Comparison of ENCODE assay signal across 2 cellular contexts in the genomic region with DNA sequence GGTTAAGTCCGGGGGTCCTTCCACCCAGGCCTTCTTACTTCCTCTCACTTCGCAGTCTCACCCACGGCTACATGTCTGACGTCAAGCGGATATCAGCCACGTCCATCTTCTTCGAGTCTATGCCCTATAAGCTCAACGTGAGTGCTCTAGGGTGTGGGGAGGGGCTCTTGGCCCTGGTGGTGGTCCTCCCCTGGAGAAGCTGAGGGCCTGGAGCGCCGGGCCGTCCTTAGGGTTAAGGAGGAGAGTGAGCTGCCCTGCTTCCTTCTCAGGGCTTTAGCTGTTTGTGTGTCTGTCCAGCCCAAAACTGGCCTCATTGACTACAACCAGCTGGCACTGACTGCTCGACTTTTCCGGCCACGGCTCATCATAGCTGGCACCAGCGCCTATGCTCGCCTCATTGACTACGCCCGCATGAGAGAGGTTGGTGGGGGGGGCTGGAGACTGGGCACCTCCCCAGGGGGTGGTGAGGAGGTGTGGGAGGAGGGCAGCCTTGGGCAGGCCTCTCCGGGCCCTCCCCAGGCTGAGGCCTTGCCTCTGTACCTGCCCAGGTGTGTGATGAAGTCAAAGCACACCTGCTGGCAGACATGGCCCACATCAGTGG.
TF ChIP-seq lines count a peak whose summit lies in the region.

No MANE protein-coding gene starts in this region.

TF ChIP-seq in HCT116, 20 proteins besides CTCF, POLR2A, EP300 and RAD21:
- 0 out of 2 replicates have a peak, but pooled peaks have one; percentile 11 for TF ChIP-seq ZFX (IDR thresholded peaks at IDR 0.05)
- no peak for TF ChIP-seq ELF1 (IDR thresholded peaks at IDR 0.05; ENCODE audit: borderline replicate concordance, low read depth)

TF ChIP-seq in WTC11, 78 proteins besides CTCF, POLR2A, EP300 and RAD21:
- TF ChIP-seq ZNF416 (CRISPR knock-in tag; IDR thresholded peaks at IDR 0.05) (no peak), NFE2L1 (CRISPR knock-in tag; IDR thresholded peaks at IDR 0.05) (no peak), ZNF219 (CRISPR knock-in tag; IDR thresholded peaks at IDR 0.05; ENCODE audit: borderline replicate concordance) (no peak), GRHL2 (CRISPR knock-in tag; IDR thresholded peaks at IDR 0.05; ENCODE audit: insufficient replicate concordance, severe bottlenecking) (no peak), FOXP1 (CRISPR knock-in tag; IDR thresholded peaks at IDR 0.05; ENCODE audit: borderline replicate concordance) (no peak), CBFB (CRISPR knock-in tag; IDR thresholded peaks at IDR 0.05; ENCODE audit: low read depth) (no peak), NFATC4 (CRISPR knock-in tag; IDR thresholded peaks at IDR 0.05) (no peak), ZNF396 (CRISPR knock-in tag; IDR thresholded peaks at IDR 0.05; ENCODE audit: borderline replicate concordance) (no peak)
- TF ChIP-seq, protein P1, sequence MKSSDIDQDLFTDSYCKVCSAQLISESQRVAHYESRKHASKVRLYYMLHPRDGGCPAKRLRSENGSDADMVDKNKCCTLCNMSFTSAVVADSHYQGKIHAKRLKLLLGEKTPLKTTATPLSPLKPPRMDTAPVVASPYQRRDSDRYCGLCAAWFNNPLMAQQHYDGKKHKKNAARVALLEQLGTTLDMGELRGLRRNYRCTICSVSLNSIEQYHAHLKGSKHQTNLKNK (CRISPR knock-in tag; IDR thresholded peaks at IDR 0.05), result no peak
- TF ChIP-seq, protein P2, sequence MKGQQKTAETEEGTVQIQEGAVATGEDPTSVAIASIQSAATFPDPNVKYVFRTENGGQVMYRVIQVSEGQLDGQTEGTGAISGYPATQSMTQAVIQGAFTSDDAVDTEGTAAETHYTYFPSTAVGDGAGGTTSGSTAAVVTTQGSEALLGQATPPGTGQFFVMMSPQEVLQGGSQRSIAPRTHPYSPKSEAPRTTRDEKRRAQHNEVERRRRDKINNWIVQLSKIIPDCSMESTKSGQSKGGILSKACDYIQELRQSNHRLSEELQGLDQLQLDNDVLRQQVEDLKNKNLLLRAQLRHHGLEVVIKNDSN (CRISPR knock-in tag; IDR thresholded peaks at IDR 0.05), result no peak
